10 cellular contexts compared by ENCODE assay signal in genomic region chr6:154731296-154732218, GRCh38. TPM values are rescaled to one million over a fixed set of nuclear protein-coding genes. Genes with fewer than 3 reads are reported as not detected.
A peak's percentile ranks its signal among the peaks of the same experiment; 100 is the strongest.
DNase-seq lines count a peak whose midpoint lies in the region; ATAC-seq and TF ChIP-seq lines count a peak whose summit lies in the region.
"Had no signal": no experiment of that assay in that cellular context is flagged by ENCODE, and none has a peak within 500 bp of the region (broad histone marks: within the 10 kb centered on the region; RNA-seq: fewer than 3 reads in every experiment).

No MANE protein-coding gene starts in this region.

- TF ChIP-seq CTCF in nephron (IDR thresholded peaks at IDR 0.05; ENCODE audit: unreplicated experiment in 3 of 3): no peak

- no peaks in the 10 kb centered on the region for H3K9me3 Mint-ChIP-seq in nephron

- peaks cover 5% of the 10 kb centered on the region for H3K36me3 ChIP-seq in HUES64 (ENCODE audit: insufficient read depth, low read length)
- H3K36me3 ChIP-seq in adipocyte (ENCODE audit: control insufficient read depth, insufficient read depth, low read length, severe bottlenecking): no peaks in the 10 kb centered on the region

- DNase-seq in DMS 273 (lab: John Stamatoyannopoulos, UW; ENCODE audit: unreplicated experiment) (peak; percentile 33), DMS 273 treated with DMSO at 0.1 percent for 48 hours (lab: John Stamatoyannopoulos, UW) (no peak), adipocyte (ENCODE audit: low read depth) (no peak), dermis blood vessel endothelial cell (no peak), NCI-H1436 (lab: John Stamatoyannopoulos, UW) (no peak)
- DNase-seq: effector CD4-positive, alpha-beta T cell; MM.1S had no signal

- peaks cover 23% of the 10 kb centered on the region for H3K4me1 Mint-ChIP-seq in nephron

- 95% methylated on average over 24 of the region's 24 CpGs for WGBS in HUES64

- peak overlapping the region; percentile 96; the same call in 1 of the 2 replicates for H3K9ac ChIP-seq in HUES64 (ENCODE audit: low read depth, low read length)
- peak overlapping the region; percentile 98 for H3K9ac ChIP-seq in adipocyte (ENCODE audit: low read length)

- H3K4me3 Mint-ChIP-seq in nephron: peak overlapping the region; percentile 77 to 96 (median 94)

- H3K27ac ChIP-seq in HUES64 (ENCODE audit: low read depth, low read length): no peak overlapping the region

- no peaks in the 10 kb centered on the region for H3K27me3 Mint-ChIP-seq in nephron (ENCODE audit: low read depth)

- H3K36me3 Mint-ChIP-seq in nephron (ENCODE audit: low read depth): peaks cover 6% of the 10 kb centered on the region

- H3K27me3 ChIP-seq in HUES64 (ENCODE audit: insufficient read depth, low read length) (no peaks in the 10 kb centered on the region), adipocyte (replicated peaks; ENCODE audit: control insufficient read depth, insufficient read depth, low read length) (no peaks in the 10 kb centered on the region)

- H3K4me1 ChIP-seq in HUES64 (ENCODE audit: insufficient read depth, low read length) (peaks cover 13% of the 10 kb centered on the region), adipocyte (ENCODE audit: control insufficient read depth, insufficient read depth, low read length) (peaks cover 18% of the 10 kb centered on the region)

- ATAC-seq in HG03135 (IDR thresholded peaks at IDR 0.05; ENCODE audit: unreplicated experiment): no peak

- peak overlapping the region; percentile 83 for H3K4me3 ChIP-seq in HUES64 (ENCODE audit: low read length)
- H3K4me3 ChIP-seq in adipocyte (ENCODE audit: low read length): no peak overlapping the region

- H3K9me3 ChIP-seq in HUES64 (ENCODE audit: insufficient read depth, low read depth, low read length) (no peaks in the 10 kb centered on the region), adipocyte (ENCODE audit: control insufficient read depth, low read length) (no peaks in the 10 kb centered on the region)

- H3K27ac Mint-ChIP-seq in nephron: peak overlapping the region; percentile 98 to 99 (median 99)

RNA-seq across cellular contexts. Expression of gene SCAF8, which starts 1.7 kb away (rescaled TPM):
- polyA plus RNA-seq in HUES64 (2013, experiment 1 of 2): 30.6 TPM
- polyA plus RNA-seq in HUES64 (2013, experiment 2 of 2): 34.7 TPM
- 25.4 and 34.8 TPM in 2 replicates for total RNA-seq in dermis blood vessel endothelial cell
